ENCODE assay signal across 9 cellular contexts in genomic region chr6:138818496-138819194, GRCh38. TPM values are rescaled to one million over a fixed set of nuclear protein-coding genes. Genes with fewer than 3 reads are reported as not detected.
DNase-seq lines count a peak whose midpoint lies in the region; ATAC-seq and TF ChIP-seq lines count a peak whose summit lies in the region.
"Had no signal": no experiment of that assay in that cellular context is flagged by ENCODE, and none has a peak within 500 bp of the region (broad histone marks: within the 10 kb centered on the region; RNA-seq: fewer than 3 reads in every experiment).

No MANE protein-coding gene starts in this region.

- H3K9me3 Mint-ChIP-seq in activated T-cell treated with anti-CD3 and anti-CD28 coated beads, Interleukin-2, amount 50 U/mL, for 24 hours = no peaks in the 10 kb centered on the region
- no peaks in the 10 kb centered on the region for H3K9me3 Mint-ChIP-seq in nephron

- no peaks in the 10 kb centered on the region for H3K27me3 ChIP-seq in uterus

- H3K4me1 ChIP-seq in uterus = no peaks in the 10 kb centered on the region

- peak overlapping the region; percentile 11 for H3K4me3 Mint-ChIP-seq in activated T-cell treated with anti-CD3 and anti-CD28 coated beads, Interleukin-2, amount 50 U/mL, for 24 hours
- H3K4me3 Mint-ChIP-seq in nephron = no peak overlapping the region

- no peaks in the 10 kb centered on the region for H3K36me3 ChIP-seq in uterus

- peak; percentile 56 for ATAC-seq in HG02798 (IDR thresholded peaks at IDR 0.05; ENCODE audit: poor library complexity, unreplicated experiment)

- H3K9me3 ChIP-seq in uterus = no peaks in the 10 kb centered on the region

- peaks cover 27% of the 10 kb centered on the region for H3K4me1 Mint-ChIP-seq in activated T-cell treated with anti-CD3 and anti-CD28 coated beads, Interleukin-2, amount 50 U/mL, for 24 hours (ENCODE audit: low read depth)
- peaks cover 17% of the 10 kb centered on the region for H3K4me1 Mint-ChIP-seq in nephron

- H3K27ac ChIP-seq in uterus = no peak overlapping the region

- TF ChIP-seq POLR2A in uterus (IDR thresholded peaks at IDR 0.05) = no peak

- no peaks in the 10 kb centered on the region for H3K36me3 Mint-ChIP-seq in activated T-cell treated with anti-CD3 and anti-CD28 coated beads, Interleukin-2, amount 50 U/mL, for 24 hours (ENCODE audit: low read depth)
- H3K36me3 Mint-ChIP-seq in nephron (ENCODE audit: low read depth) = no peaks in the 10 kb centered on the region

- DNase-seq in activated T-cell treated with anti-CD3 and anti-CD28 coated beads, Interleukin-2, amount 50 U/mL, for 24 hours = no peak
- DNase-seq in activated T-cell treated with anti-CD3 and anti-CD28 coated beads for 4 hours = no peak
- DNase-seq in RPMI7951 (ENCODE audit: low read depth) = peak; percentile 11
- DNase-seq in NCI-H345 (lab: John Stamatoyannopoulos, UW) = no peak
- DNase-seq in cortex of kidney (lab: John Stamatoyannopoulos, UW) = no peak
- no peak for DNase-seq in uterus
- DNase-seq: DND-41 had no signal

- TF ChIP-seq CTCF in nephron (IDR thresholded peaks at IDR 0.05; ENCODE audit: unreplicated experiment in 3 of 3) = no peak
- TF ChIP-seq CTCF in uterus (IDR thresholded peaks at IDR 0.05) = no peak

- H3K27me3 Mint-ChIP-seq in activated T-cell treated with anti-CD3 and anti-CD28 coated beads, Interleukin-2, amount 50 U/mL, for 24 hours = no peaks in the 10 kb centered on the region
- no peaks in the 10 kb centered on the region for H3K27me3 Mint-ChIP-seq in nephron (ENCODE audit: low read depth)

- H3K4me3 ChIP-seq in uterus = no peak overlapping the region

- intact Hi-C loops in uterus (cut with DNase I; ENCODE audit: low total_unique reads) = loop anchor here (10.0 kb wide), 1 partner anchor 546 kb away; no protein-coding TSS in a partner anchor

- peak overlapping the region; percentile 67 for H3K27ac Mint-ChIP-seq in activated T-cell treated with anti-CD3 and anti-CD28 coated beads, Interleukin-2, amount 50 U/mL, for 24 hours
- peak overlapping the region; percentile 48 to 90 (median 80) for H3K27ac Mint-ChIP-seq in nephron

RNA-seq across cellular contexts. Expression of gene ECT2L, which starts 22.8 kb away (rescaled TPM):
- total RNA-seq in RPMI7951 (2014; rRNA removed; shearing (Covaris generic)) = not detected in 2 replicates
- total RNA-seq in uterus = 1 to 10 TPM in 2 of 4 donors, under 1 TPM in 2; 0.51 to 1.5 (median 0.99) TPM

RNA-seq across cellular contexts. Expression of gene CCDC28A, which starts 45.1 kb away (rescaled TPM):
- total RNA-seq in RPMI7951 (2014; rRNA removed; shearing (Covaris generic)) = 18.7 and 25.7 TPM in 2 replicates
- total RNA-seq in uterus = 10 to 100 TPM in 2 of 4 donors, 1 to 10 TPM in 2; 7.9 to 28.9 (median 15.3) TPM
